ENCODE assay signal across 19 cellular contexts in genomic region chr20:17624551-17625245, GRCh38. TPM values are rescaled to one million over a fixed set of nuclear protein-coding genes. Genes with fewer than 3 reads are reported as not detected.
DNase-seq lines count a peak whose midpoint lies in the region; ATAC-seq, FAIRE-seq and TF ChIP-seq lines count a peak whose summit lies in the region.
"Had no signal": no experiment of that assay in that cellular context is flagged by ENCODE, and none has a peak within 500 bp of the region (broad histone marks: within the 10 kb centered on the region; RNA-seq: fewer than 3 reads in every experiment).

No MANE protein-coding gene starts in this region.

- peaks cover 73% of the 10 kb centered on the region for H3K79me2 ChIP-seq in osteoblast (ENCODE audit: insufficient read depth, low read length)

- ATAC-seq in heart left ventricle (no peak), GM18505 (IDR thresholded peaks at IDR 0.05; ENCODE audit: unreplicated experiment) (no peak)
- ATAC-seq: activated naive CD4-positive, alpha-beta T cell treated with anti-CD3 and anti-CD28 coated beads, Interleukin-2, amount 50 U/mL, for 72 hours had no signal

- no peak overlapping the region for H2AFZ ChIP-seq in osteoblast (ENCODE audit: low read length)

- no peak overlapping the region for H3K4me2 ChIP-seq in osteoblast (ENCODE audit: insufficient read depth, low read length)

- no peak for TF ChIP-seq POLR2A in GM12892 (IDR thresholded peaks at IDR 0.05; ENCODE audit: low read depth, low read length)
- no peak for TF ChIP-seq POLR2A in heart left ventricle (IDR thresholded peaks at IDR 0.05)
- TF ChIP-seq POLR2A in erythroblast (IDR thresholded peaks at IDR 0.05; ENCODE audit: low read length), result no peak
- TF ChIP-seq POLR2A in GM18505 (IDR thresholded peaks at IDR 0.05; ENCODE audit: borderline replicate concordance, extremely low read depth, insufficient read depth, insufficient read length), result no peak

- TF ChIP-seq CTCF in heart left ventricle (IDR thresholded peaks at IDR 0.05) (no peak), osteoblast (IDR thresholded peaks at IDR 0.05; ENCODE audit: extremely low read depth, low read depth, low read length) (no peak)

- H3K4me3 ChIP-seq in heart left ventricle (no peak overlapping the region), osteoblast (ENCODE audit: insufficient read depth, low read length) (no peak overlapping the region)

- H3K36me3 ChIP-seq in heart left ventricle (peaks cover 0 to 100% (median 96%) of the 10 kb centered on the region in 9 donors), osteoblast (ENCODE audit: insufficient read depth, low read length) (peaks cover 96% of the 10 kb centered on the region)

- 91 to 95% (median 93%) methylated on average over 7 to 15 of the region's 15 CpGs for WGBS in heart left ventricle, 4 donors

- H3K4me1 ChIP-seq in heart left ventricle, result peaks cover 0 to 10% (median 0%) of the 10 kb centered on the region in 12 donors
- no peaks in the 10 kb centered on the region for H3K4me1 ChIP-seq in osteoblast (ENCODE audit: insufficient read depth, low read length)

- peaks cover 62% of the 10 kb centered on the region for H4K20me1 ChIP-seq in osteoblast (ENCODE audit: insufficient read depth, low read length)

- H3K9me3 ChIP-seq in heart left ventricle, result no peaks in the 10 kb centered on the region
- H3K9me3 ChIP-seq in osteoblast (ENCODE audit: low read depth, low read length), result no peaks in the 10 kb centered on the region

- H3K27ac ChIP-seq in heart left ventricle, result no peak overlapping the region
- no peak overlapping the region for H3K27ac ChIP-seq in osteoblast (ENCODE audit: low read depth, low read length)

- H3K27me3 ChIP-seq in heart left ventricle (no peaks in the 10 kb centered on the region), osteoblast (ENCODE audit: insufficient read depth, low read length) (no peaks in the 10 kb centered on the region)

- peak; percentile 20 for DNase-seq in 8988T
- DNase-seq in GM12892 (ENCODE audit: insufficient read length), result peak; percentile 34
- DNase-seq in heart left ventricle, result peak in 3 of 5 donors; percentile 19 to 48 (median 27)
- DNase-seq in osteoblast (ENCODE audit: insufficient read length, low spot score, missing footprints), result peak; percentile 82
- DNase-seq in erythroblast (lab: John Stamatoyannopoulos, UW), result no peak
- no peak for DNase-seq in NCI-H446 (lab: John Stamatoyannopoulos, UW)
- DNase-seq: activated T-cell treated with anti-CD3 and anti-CD28 coated beads, Interleukin-2, amount 50 U/mL, for 1 hour; DND-41; endodermal cell; immature natural killer cell; KBM-7; mammary epithelial cell; NCI-H187; NCI-H226; stimulated activated CD4-positive, alpha-beta T cell treated with anti-CD3 and anti-CD28 coated beads, Interleukin-4, amount 100 ng/mL, for 4 hours had no signal

- intact Hi-C loops in heart left ventricle (cut with DNase I), result no loop called here

- no peak for FAIRE-seq in GM12892 (lab: Jason Lieb, UNC)
- FAIRE-seq: colon, TTC549 had no signal

RNA-seq across cellular contexts. Expression of gene DSTN, which starts 54.8 kb away (rescaled TPM):
- polyA plus RNA-seq in GM12892 (2012; ENCODE audit: missing spikeins), result 46.9 TPM
- total RNA-seq in heart left ventricle, result 100 to 1,000 TPM; 447 to 697 (median 546) TPM
- 100 to 1,000 TPM; 473 to 738 TPM for polyA plus RNA-seq in heart left ventricle
- total RNA-seq in osteoblast, result 627 and 634 TPM in 2 replicates

RNA-seq across cellular contexts. Expression of gene RRBP1, which starts 57.3 kb away (rescaled TPM):
- 22.3 TPM for polyA plus RNA-seq in GM12892 (2012; ENCODE audit: missing spikeins)
- total RNA-seq in heart left ventricle (10 to 100 TPM; 27.9 to 91.3 (median 40.0) TPM), osteoblast (122 and 126 TPM in 2 replicates)
- 10 to 100 TPM; 24.9 to 53.8 TPM for polyA plus RNA-seq in heart left ventricle

Comparison
In these comparisons a context has a peak if more than half of its experiments do, and no peak if none do; other contexts are left out.
1. DNase-seq: peak in 8988T (single experiment), GM12892 (single experiment), heart left ventricle (3 of 5) and osteoblast (single experiment); none in erythroblast (0 of 2) and NCI-H446 (0 of 2).